29 cellular contexts compared by ENCODE assay signal in the genomic region with DNA sequence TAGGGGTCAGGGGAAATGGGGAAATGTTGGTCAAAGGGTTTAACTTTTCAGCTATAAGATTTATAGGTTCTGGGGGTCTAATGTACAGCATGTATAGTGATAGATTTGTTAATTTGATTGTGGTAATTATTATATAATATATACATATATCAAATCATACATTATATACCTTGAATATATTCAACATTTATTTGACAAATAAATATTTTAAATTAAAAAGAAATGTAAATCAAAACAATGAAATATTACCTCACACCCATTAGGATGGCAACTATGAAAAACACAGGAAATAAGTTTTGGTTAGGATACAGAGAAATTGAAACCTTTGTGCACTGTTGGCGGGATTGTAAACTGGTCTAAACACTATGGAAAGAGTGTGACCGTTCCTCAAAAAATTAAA.
"Had no signal": no experiment of that assay in that cellular context is flagged by ENCODE, and none has a peak within 500 bp of the region (broad histone marks: within the 10 kb centered on the region; RNA-seq: fewer than 3 reads in every experiment).

No MANE protein-coding gene starts in this region.

- H3K4me3 Mint-ChIP-seq: stimulated activated effector memory CD8-positive, alpha-beta T cell treated with anti-CD3 and anti-CD28 coated beads, Interleukin-12 subunit alpha, Interleukin-12 subunit beta, amount 100 ng/mL, for 72 hours; stimulated activated memory B cell treated with anti-CD40 and anti-IgM and Interleukin-4, amounts not matched to agents 10 μg/mL and 1 μg/mL and 100 μg/mL, for 72 hours; stimulated activated naive B cell treated with anti-CD40 and anti-IgM and Interleukin-4, amounts not matched to agents 10 μg/mL and 1 μg/mL and 100 μg/mL, for 72 hours; stimulated activated naive CD8-positive, alpha-beta T cell treated with anti-CD3 and anti-CD28 coated beads, Interleukin-15, amount 100 ng/mL, for 72 hours; stimulated activated naive CD8-positive, alpha-beta T cell treated with anti-CD3 and anti-CD28 coated beads, Interleukin-15, Interleukin-2, amounts not matched to agents 100 ng/mL and 50 ng/mL, for 24 hours; type B pancreatic cell had no signal

- H3K27me3 Mint-ChIP-seq: stimulated activated memory B cell treated with anti-CD40 and anti-IgM and Interleukin-4, amounts not matched to agents 10 μg/mL and 1 μg/mL and 100 μg/mL, for 72 hours; stimulated activated naive B cell treated with anti-CD40 and anti-IgM and Interleukin-4, amounts not matched to agents 10 μg/mL and 1 μg/mL and 100 μg/mL, for 72 hours; stimulated activated naive CD8-positive, alpha-beta T cell treated with anti-CD3 and anti-CD28 coated beads, Interleukin-15, amount 100 ng/mL, for 72 hours; stimulated activated naive CD8-positive, alpha-beta T cell treated with anti-CD3 and anti-CD28 coated beads, Interleukin-15, Interleukin-2, amounts not matched to agents 100 ng/mL and 50 ng/mL, for 24 hours; type B pancreatic cell had no signal

- H3K4me3 ChIP-seq: stomach, suprapubic skin, testis, thoracic aorta, thyroid gland, tibial artery, tibial nerve, transverse colon, upper lobe of left lung, upper lobe of right lung, uterus, vagina had no signal

- H3K27me3 ChIP-seq: stomach, suprapubic skin, testis, thyroid gland, tibial artery, tibial nerve, transverse colon, upper lobe of left lung, upper lobe of right lung, uterus, vagina had no signal

- FAIRE-seq: urothelium cell line had no signal

- H3K4me1 Mint-ChIP-seq: stimulated activated effector memory CD8-positive, alpha-beta T cell treated with anti-CD3 and anti-CD28 coated beads, Interleukin-12 subunit alpha, Interleukin-12 subunit beta, amount 100 ng/mL, for 72 hours; stimulated activated memory B cell treated with anti-CD40 and anti-IgM and Interleukin-4, amounts not matched to agents 10 μg/mL and 1 μg/mL and 100 μg/mL, for 72 hours; stimulated activated naive B cell treated with anti-CD40 and anti-IgM and Interleukin-4, amounts not matched to agents 10 μg/mL and 1 μg/mL and 100 μg/mL, for 72 hours; stimulated activated naive CD8-positive, alpha-beta T cell treated with anti-CD3 and anti-CD28 coated beads, Interleukin-15, amount 100 ng/mL, for 72 hours had no signal

- H3K9me3 ChIP-seq: testis, thyroid gland, vagina had no signal

- H3K4me1 ChIP-seq: stomach, suprapubic skin, testis, thyroid gland, tibial artery, tibial nerve, transverse colon, upper lobe of left lung, upper lobe of right lung, uterus, vagina had no signal

- H3K36me3 ChIP-seq: stomach, suprapubic skin, thoracic aorta, thyroid gland, tibial nerve, transverse colon, upper lobe of left lung, upper lobe of right lung, uterus, vagina had no signal

- DNase-seq: stimulated activated CD4-positive, alpha-beta T cell treated with anti-CD3 and anti-CD28 coated beads, Interleukin-2, amount 100 ng/mL, for 48 hours; stimulated activated CD4-positive, alpha-beta T cell treated with anti-CD3 and anti-CD28 coated beads, Interleukin-4, amount 100 ng/mL, for 1 hour; stimulated activated CD4-positive, alpha-beta T cell treated with anti-CD3 and anti-CD28 coated beads, Interleukin-4, amount 100 ng/mL, for 24 hours; stimulated activated CD4-positive, alpha-beta T cell treated with anti-CD3 and anti-CD28 coated beads, Interleukin-4, amount 100 ng/mL, for 4 hours; stimulated activated CD8-positive, alpha-beta memory T cell treated with anti-CD3 and anti-CD28 coated beads, Interleukin-4, amount 100 ng/mL, for 48 hours; stimulated activated naive B cell treated with anti-CD40 and anti-IgM and Interleukin-4, amounts not matched to agents 10 μg/mL and 1 μg/mL and 100 μg/mL, for 72 hours; stimulated activated naive CD4-positive, alpha-beta T cell; stimulated activated naive CD4-positive, alpha-beta T cell treated with Interleukin-2 at 50 U/mL for 16 hours; stimulated activated naive CD8-positive, alpha-beta T cell treated with anti-CD3 and anti-CD28 coated beads, Interleukin-15, amount 100 ng/mL, for 72 hours; stimulated activated naive CD8-positive, alpha-beta T cell treated with anti-CD3 and anti-CD28 coated beads, Interleukin-15, Interleukin-2, amounts not matched to agents 100 U/mL and 50 U/mL, for 24 hours; stomach; substantia nigra; testis; thyroid gland; tibial artery; transverse colon; trophoblast cell; upper lobe of left lung; upper lobe of right lung; uterus had no signal

- H3K27ac ChIP-seq: stomach, suprapubic skin, testis, thoracic aorta, thyroid gland, tibial artery, tibial nerve, transverse colon, upper lobe of left lung, upper lobe of right lung, uterus, vagina had no signal

- ATAC-seq: stimulated activated effector memory CD8-positive, alpha-beta T cell treated with anti-CD3 and anti-CD28 coated beads, Interleukin-12 subunit alpha, Interleukin-12 subunit beta, amount 100 ng/mL, for 72 hours; stimulated activated memory B cell treated with anti-CD40 and anti-IgM and Interleukin-4, amounts not matched to agents 10 μg/mL and 1 μg/mL and 100 μg/mL, for 72 hours; stimulated activated naive B cell treated with anti-CD40 and anti-IgM and Interleukin-4, amounts not matched to agents 10 μg/mL and 1 μg/mL and 100 μg/mL, for 72 hours; stimulated activated naive CD8-positive, alpha-beta T cell treated with anti-CD3 and anti-CD28 coated beads, Interleukin-15, amount 100 ng/mL, for 72 hours; stimulated activated naive CD8-positive, alpha-beta T cell treated with anti-CD3 and anti-CD28 coated beads, Interleukin-15, Interleukin-2, amounts not matched to agents 100 U/mL and 50 U/mL, for 24 hours; upper lobe of right lung had no signal

- H3K36me3 Mint-ChIP-seq: stimulated activated effector memory CD8-positive, alpha-beta T cell treated with anti-CD3 and anti-CD28 coated beads, Interleukin-12 subunit alpha, Interleukin-12 subunit beta, amount 100 ng/mL, for 72 hours; stimulated activated memory B cell treated with anti-CD40 and anti-IgM and Interleukin-4, amounts not matched to agents 10 μg/mL and 1 μg/mL and 100 μg/mL, for 72 hours had no signal

- H3K27ac Mint-ChIP-seq: stimulated activated effector memory CD8-positive, alpha-beta T cell treated with anti-CD3 and anti-CD28 coated beads, Interleukin-12 subunit alpha, Interleukin-12 subunit beta, amount 100 ng/mL, for 72 hours; stimulated activated memory B cell treated with anti-CD40 and anti-IgM and Interleukin-4, amounts not matched to agents 10 μg/mL and 1 μg/mL and 100 μg/mL, for 72 hours; stimulated activated naive B cell treated with anti-CD40 and anti-IgM and Interleukin-4, amounts not matched to agents 10 μg/mL and 1 μg/mL and 100 μg/mL, for 72 hours; stimulated activated naive CD8-positive, alpha-beta T cell treated with anti-CD3 and anti-CD28 coated beads, Interleukin-15, amount 100 ng/mL, for 72 hours; stimulated activated naive CD8-positive, alpha-beta T cell treated with anti-CD3 and anti-CD28 coated beads, Interleukin-15, Interleukin-2, amounts not matched to agents 100 ng/mL and 50 ng/mL, for 24 hours; type B pancreatic cell had no signal
